8 cellular contexts compared by ENCODE assay signal in the genomic region with DNA sequence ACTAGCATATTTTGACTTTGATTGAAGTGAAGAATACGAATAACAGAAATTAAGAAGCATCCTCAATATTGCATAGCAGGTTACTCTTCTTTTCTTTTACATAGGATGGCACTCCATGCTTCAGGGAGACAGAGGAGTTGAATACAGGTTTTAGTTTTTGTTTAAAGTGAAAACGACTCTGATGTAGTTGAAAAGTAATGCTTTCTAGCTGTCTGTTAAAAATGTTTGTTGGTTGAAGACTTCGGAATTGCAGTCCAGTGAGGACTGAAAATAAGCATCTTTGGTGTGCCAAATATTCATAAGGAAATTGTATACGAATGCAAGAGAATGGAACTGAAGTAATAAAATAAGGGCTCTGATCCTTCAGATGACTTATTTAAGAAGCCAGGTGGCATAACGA. TPM values are rescaled to one million over a fixed set of nuclear protein-coding genes. Genes with fewer than 3 reads are reported as not detected.
DNase-seq lines count a peak whose midpoint lies in the region; ATAC-seq and TF ChIP-seq lines count a peak whose summit lies in the region.

No MANE protein-coding gene starts in this region.

- H3K4me2 ChIP-seq in neuronal stem cell (ENCODE audit: insufficient read depth, low read length, poor library complexity, severe bottlenecking), result no peak overlapping the region

- H3K23ac ChIP-seq in neuronal stem cell (ENCODE audit: low read depth, low read length, poor library complexity), result no peak overlapping the region

- H2AFZ ChIP-seq in neuronal stem cell (ENCODE audit: low read length), result peak overlapping the region; percentile 99

- no peak overlapping the region for H3K4ac ChIP-seq in neuronal stem cell (ENCODE audit: low read length)

- WGBS in neuronal stem cell (ENCODE audit: extremely low coverage in 2 of 2, insufficient read length in 2 of 2, insufficient replicate concordance in 1 of 2), 2 donors, result no CpG with 5 or more reads among the region's 5 CpGs

- H3K4me3 ChIP-seq in NB4 (ENCODE audit: low read depth, low read length) (peak overlapping the region; percentile 66), neuronal stem cell (ENCODE audit: low read length in 2 of 2) (peak overlapping the region in 1 of 2 donors; percentile 57)
- H3K4me3 ChIP-seq in effector memory CD4-positive, alpha-beta T cell (ENCODE audit: insufficient read depth, low read depth, low read length, poor library complexity, severe bottlenecking), result peak overlapping the region; percentile 80

- H2BK15ac ChIP-seq in neuronal stem cell (ENCODE audit: low read length), result no peak overlapping the region

- TF ChIP-seq CTCF in CD4-positive, alpha-beta T cell (IDR thresholded peaks at IDR 0.05), result no peak
- no peak for TF ChIP-seq CTCF in NB4 (IDR thresholded peaks at IDR 0.05; ENCODE audit: low read depth, low read length)

- H2BK12ac ChIP-seq in neuronal stem cell (ENCODE audit: low read length), result no peak overlapping the region

- H2AK5ac ChIP-seq in neuronal stem cell (ENCODE audit: low read depth, low read length), result no peak overlapping the region

- no peak overlapping the region for H3K14ac ChIP-seq in neuronal stem cell (ENCODE audit: low read length)

- POLR2A ChIA-PET in CD4-positive, alpha-beta T cell (lab: Charles Lee), result interaction anchor here (1.0 to 1.9 kb wide), 5 partner anchors 9 to 128 kb away, joined by 4 to 12 read pairs (median 6); a partner anchor contains a TSS

- peaks cover 12% of the 10 kb centered on the region for H3K36me3 Mint-ChIP-seq in CD4-positive, alpha-beta T cell (ENCODE audit: low read depth)

- no peaks in the 10 kb centered on the region for H3K4me1 ChIP-seq in effector memory CD4-positive, alpha-beta T cell (ENCODE audit: control insufficient read depth, insufficient read depth, low read length, poor library complexity, severe bottlenecking)
- peaks cover 0 to 9% of the 10 kb centered on the region in 2 donors for H3K4me1 ChIP-seq in neuronal stem cell (ENCODE audit: control insufficient read depth in 2 of 2, insufficient read depth in 1 of 2, low read depth in 1 of 2, low read length in 2 of 2)

- H3K9ac ChIP-seq in neuronal stem cell (ENCODE audit: low read depth, low read length, poor library complexity), result no peak overlapping the region

- H2BK120ac ChIP-seq in neuronal stem cell (ENCODE audit: low read depth, low read length), result no peak overlapping the region

- no peaks in the 10 kb centered on the region for H3K27me3 ChIP-seq in CD4-positive, alpha-beta T cell (ENCODE audit: control insufficient read depth, insufficient read depth, low read length)
- no peaks in the 10 kb centered on the region for H3K27me3 ChIP-seq in effector memory CD4-positive, alpha-beta T cell (replicated peaks; ENCODE audit: control insufficient read depth, insufficient read depth, low read length, poor library complexity, severe bottlenecking)
- H3K27me3 ChIP-seq in neuronal stem cell (ENCODE audit: control insufficient read depth in 3 of 3, insufficient read depth in 3 of 3, low read depth in 1 of 3, low read length in 3 of 3), result peaks cover 2 to 77% (median 25%) of the 10 kb centered on the region in 3 experiments

- H3K9me3 Mint-ChIP-seq in CD4-positive, alpha-beta T cell, result no peaks in the 10 kb centered on the region

- H3K9me3 ChIP-seq in CD4-positive, alpha-beta T cell (ENCODE audit: control insufficient read depth, low read length), result no peaks in the 10 kb centered on the region
- H3K9me3 ChIP-seq in effector memory CD4-positive, alpha-beta T cell (ENCODE audit: control insufficient read depth, low read length), result no peaks in the 10 kb centered on the region
- no peaks in the 10 kb centered on the region for H3K9me3 ChIP-seq in neuronal stem cell (replicated peaks in 1 of 2; ENCODE audit: control insufficient read depth in 2 of 2, insufficient read depth in 1 of 2, low read depth in 1 of 2, low read length in 2 of 2)

- H3K36me3 ChIP-seq in effector memory CD4-positive, alpha-beta T cell (ENCODE audit: control insufficient read depth, insufficient read depth, low read length), result no peaks in the 10 kb centered on the region
- no peaks in the 10 kb centered on the region for H3K36me3 ChIP-seq in neuronal stem cell (replicated peaks in 1 of 2; ENCODE audit: control insufficient read depth in 2 of 2, insufficient read depth in 2 of 2, low read length in 2 of 2)

- H3K79me1 ChIP-seq in neuronal stem cell (ENCODE audit: low read depth, low read length), result no peaks in the 10 kb centered on the region

- peak overlapping the region; percentile 95 for H3K4me3 Mint-ChIP-seq in CD4-positive, alpha-beta T cell

- no peak for ATAC-seq in CD4-positive, alpha-beta T cell (ENCODE audit: poor library complexity)

- H3K4me1 Mint-ChIP-seq in CD4-positive, alpha-beta T cell (ENCODE audit: low read depth), result peaks cover 48% of the 10 kb centered on the region

- H4K91ac ChIP-seq in neuronal stem cell (ENCODE audit: low read depth, low read length, poor library complexity), result no peak overlapping the region

- peak overlapping the region; percentile 92 for H3K27ac Mint-ChIP-seq in CD4-positive, alpha-beta T cell

- CTCF ChIA-PET in CD4-positive, alpha-beta T cell (lab: Charles Lee), result interaction anchor here (1.7 kb wide), 1 partner anchor 124 kb away, joined by 5 read pairs; no protein-coding TSS in a partner anchor

- no peak for TF ChIP-seq POLR2A in NB4 (IDR thresholded peaks at IDR 0.05; ENCODE audit: extremely low read depth, insufficient read length)

- no peak for DNase-seq in CD4-positive, alpha-beta T cell
- DNase-seq in NB4 (ENCODE audit: low read depth) (no peak), neuronal stem cell (ENCODE audit: low spot score) (no peak), DMS 273 (lab: John Stamatoyannopoulos, UW; ENCODE audit: unreplicated experiment) (no peak), NCI-H146 (lab: John Stamatoyannopoulos, UW) (no peak)
- no peak for DNase-seq in effector memory CD4-positive, alpha-beta T cell
- DNase-seq in activated CD4-positive, CD25-positive, alpha-beta regulatory T cell (lab: John Stamatoyannopoulos, UW), result no peak
- no peak for DNase-seq in activated CD4-positive, alpha-beta T cell treated with anti-CD3 and anti-CD28 coated beads, Interleukin-2, amount 50 U/mL, for 48 hours

- H3K18ac ChIP-seq in neuronal stem cell (ENCODE audit: low read length), result no peak overlapping the region

- H4K8ac ChIP-seq in neuronal stem cell (ENCODE audit: low read depth, low read length), result no peak overlapping the region

- no peaks in the 10 kb centered on the region for H3K27me3 Mint-ChIP-seq in CD4-positive, alpha-beta T cell

- peak overlapping the region; percentile 46 for H3K27ac ChIP-seq in CD4-positive, alpha-beta T cell (ENCODE audit: low read depth, low read length)
- H3K27ac ChIP-seq in effector memory CD4-positive, alpha-beta T cell (ENCODE audit: insufficient read depth, low read length, poor library complexity, severe bottlenecking), result peak overlapping the region; percentile 42
- H3K27ac ChIP-seq in neuronal stem cell (replicated peaks; ENCODE audit: low read length), result no peak overlapping the region

- intact Hi-C loops in CD4-positive, alpha-beta T cell (cut with DNase I, micrococcal nuclease), result loop anchor here (1.0 to 10.0 kb wide), 6 partner anchors 10 to 1632 kb away; a partner anchor contains a TSS

- no peak overlapping the region for H2BK5ac ChIP-seq in neuronal stem cell (ENCODE audit: low read length)

RNA-seq across cellular contexts. Expression of a gene that starts 0.6 kb away (rescaled TPM):
- total RNA-seq in CD4-positive, alpha-beta T cell, result 10 to 100 TPM; 13.4 to 13.8 TPM
- polyA plus RNA-seq in neuronal stem cell (2013, experiment 1 of 2), result 1.6 TPM
- polyA plus RNA-seq in neuronal stem cell (2013, experiment 2 of 2), result 1.9 TPM
